ENCODE assay signal across 23 cellular contexts in the genomic region with DNA sequence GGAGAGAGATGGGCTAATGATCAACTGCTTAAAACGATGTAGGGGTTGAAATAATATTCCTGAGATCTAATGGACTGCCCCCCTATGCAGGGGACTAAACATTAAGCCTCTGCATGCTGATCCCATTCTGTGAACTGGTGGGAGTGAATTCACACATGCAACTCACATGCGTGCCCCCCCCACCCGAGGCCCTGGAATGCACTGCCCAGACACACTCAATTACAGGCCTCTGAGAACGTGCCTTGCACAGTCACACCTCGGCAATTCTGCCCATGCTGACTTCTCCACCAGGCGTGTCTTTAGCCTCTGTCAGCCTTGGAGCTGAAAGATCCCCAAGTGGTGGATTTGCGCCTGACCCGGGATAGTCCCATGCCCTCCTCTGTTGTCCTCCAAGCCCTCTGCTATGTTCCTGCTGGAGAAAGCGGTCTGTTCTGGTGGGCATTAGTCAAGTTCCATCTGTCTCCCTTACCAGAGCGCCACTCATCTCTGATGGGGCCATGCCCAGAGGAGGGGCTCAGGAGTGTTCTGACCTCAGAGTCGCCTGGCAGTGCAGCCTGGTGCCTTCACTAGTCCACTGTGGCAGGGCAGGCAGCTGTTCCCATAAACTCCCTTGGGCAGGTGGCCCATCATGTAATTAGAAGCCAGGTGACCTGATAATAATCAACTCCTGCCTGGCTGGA.
DNase-seq lines count a peak whose midpoint lies in the region; ATAC-seq lines count a peak whose summit lies in the region.
"Had no signal": no experiment of that assay in that cellular context is flagged by ENCODE, and none has a peak within 500 bp of the region (broad histone marks: within the 10 kb centered on the region; RNA-seq: fewer than 3 reads in every experiment).

No MANE protein-coding gene starts in this region.

- WGBS in neuronal stem cell (ENCODE audit: extremely low coverage in 2 of 2, insufficient read length in 2 of 2, insufficient replicate concordance in 1 of 2), 2 donors = no CpG with 5 or more reads among the region's 11 CpGs

- no peak overlapping the region for H3K4me2 ChIP-seq in neuronal stem cell (ENCODE audit: insufficient read depth, low read length, poor library complexity, severe bottlenecking)

- H3K18ac ChIP-seq in neuronal stem cell (ENCODE audit: low read length) = peak overlapping the region; percentile 62

- ATAC-seq in GM21786 (IDR thresholded peaks at IDR 0.05; ENCODE audit: unreplicated experiment) = no peak
- ATAC-seq: body of pancreas; effector memory CD8-positive, alpha-beta T cell; gastroesophageal sphincter had no signal

- no peak overlapping the region for H2AK5ac ChIP-seq in neuronal stem cell (ENCODE audit: low read depth, low read length)

- no peak overlapping the region for H2BK15ac ChIP-seq in neuronal stem cell (ENCODE audit: low read length)

- H2BK5ac ChIP-seq in neuronal stem cell (ENCODE audit: low read length) = no peak overlapping the region

- H4K91ac ChIP-seq in neuronal stem cell (ENCODE audit: low read depth, low read length, poor library complexity) = no peak overlapping the region

- DNase-seq in DMS 273 (lab: John Stamatoyannopoulos, UW; ENCODE audit: unreplicated experiment) = peak; percentile 52
- DNase-seq in DMS 273 treated with DMSO at 0.1 percent for 48 hours (lab: John Stamatoyannopoulos, UW) = no peak
- peak; percentile 87 for DNase-seq in NCI-H146 (lab: John Stamatoyannopoulos, UW)
- DNase-seq in NCI-H69 (lab: John Stamatoyannopoulos, UW) = peak; percentile 31
- DNase-seq in neuronal stem cell (ENCODE audit: low spot score) = no peak
- DNase-seq in cerebellar nuclear complex (lab: John Stamatoyannopoulos, UW) = no peak
- DNase-seq in NCI-H1930 (lab: John Stamatoyannopoulos, UW) = no peak
- DNase-seq: activated CD4-positive, alpha-beta T cell treated with anti-CD3 and anti-CD28 coated beads, Interleukin-2, amount 50 U/mL, for 1 hour; activated CD8-positive, alpha-beta memory T cell treated with anti-CD3 and anti-CD28 coated beads, Interleukin-2, amount 50 U/mL, for 4 hours; activated effector memory CD4-positive, alpha-beta T cell treated with Interleukin-2 at 50 U/mL for 16 hours; body of pancreas; Caco-2; effector memory CD8-positive, alpha-beta T cell; esophagus squamous epithelium; kidney glomerular epithelial cell; mammary epithelial cell; NCI-H2227 treated with DMSO at 0.1 percent for 48 hours; occipital lobe had no signal

- H3K36me3 ChIP-seq in neuronal stem cell (replicated peaks in 1 of 2; ENCODE audit: control insufficient read depth in 2 of 2, insufficient read depth in 2 of 2, low read length in 2 of 2) = no peaks in the 10 kb centered on the region
- H3K36me3 ChIP-seq: esophagus squamous epithelium, gastroesophageal sphincter, SJCRH30 had no signal

- no peak overlapping the region for H4K8ac ChIP-seq in neuronal stem cell (ENCODE audit: low read depth, low read length)

- H3K23ac ChIP-seq in neuronal stem cell (ENCODE audit: low read depth, low read length, poor library complexity) = no peak overlapping the region

- no peak overlapping the region for H2AFZ ChIP-seq in neuronal stem cell (ENCODE audit: low read length)

- H2BK120ac ChIP-seq in neuronal stem cell (ENCODE audit: low read depth, low read length) = no peak overlapping the region

- H3K9me3 ChIP-seq in neuronal stem cell (replicated peaks in 1 of 2; ENCODE audit: control insufficient read depth in 2 of 2, insufficient read depth in 1 of 2, low read depth in 1 of 2, low read length in 2 of 2) = no peaks in the 10 kb centered on the region
- H3K9me3 ChIP-seq: body of pancreas, Caco-2, esophagus squamous epithelium, SJCRH30 had no signal

- H3K4ac ChIP-seq in neuronal stem cell (ENCODE audit: low read length) = no peak overlapping the region

- H3K14ac ChIP-seq in neuronal stem cell (ENCODE audit: low read length) = no peak overlapping the region

- H3K9ac ChIP-seq in neuronal stem cell (ENCODE audit: low read depth, low read length, poor library complexity) = no peak overlapping the region

- no peak overlapping the region for H3K4me3 ChIP-seq in neuronal stem cell (ENCODE audit: low read length in 2 of 2)
- H3K4me3 ChIP-seq: body of pancreas, esophagus squamous epithelium, gastroesophageal sphincter, SJCRH30 had no signal

- H3K79me1 ChIP-seq in neuronal stem cell (ENCODE audit: low read depth, low read length) = no peaks in the 10 kb centered on the region

- no peaks in the 10 kb centered on the region for H3K27me3 ChIP-seq in neuronal stem cell (ENCODE audit: control insufficient read depth in 3 of 3, insufficient read depth in 3 of 3, low read depth in 1 of 3, low read length in 3 of 3)
- H3K27me3 ChIP-seq: body of pancreas, esophagus squamous epithelium, gastroesophageal sphincter, SJCRH30 had no signal

- no peak overlapping the region for H3K27ac ChIP-seq in neuronal stem cell (replicated peaks; ENCODE audit: low read length)
- H3K27ac ChIP-seq: 22Rv1, body of pancreas, esophagus squamous epithelium, gastroesophageal sphincter, HL-60, SJCRH30 had no signal

- no peaks in the 10 kb centered on the region for H3K4me1 ChIP-seq in neuronal stem cell (ENCODE audit: control insufficient read depth in 2 of 2, insufficient read depth in 1 of 2, low read depth in 1 of 2, low read length in 2 of 2)
- H3K4me1 ChIP-seq: body of pancreas, Caco-2, esophagus squamous epithelium, gastroesophageal sphincter had no signal

- H2BK12ac ChIP-seq in neuronal stem cell (ENCODE audit: low read length) = no peak overlapping the region

Comparison
In these comparisons a context has a peak if more than half of its experiments do, and no peak if none do; other contexts are left out.
1. DNase-seq: peak in DMS 273 (single experiment), NCI-H146 (single experiment) and NCI-H69 (single experiment); none in DMS 273 treated with DMSO at 0.1 percent for 48 hours (single experiment), neuronal stem cell (single experiment), cerebellar nuclear complex (0 of 2) and NCI-H1930 (0 of 2).